Comparison of ENCODE assay signal across 1 cellular context in genomic region chr7:128408709-128409434, GRCh38.
A peak's percentile ranks its signal among the peaks of the same experiment; 100 is the strongest.
TF ChIP-seq lines count a peak whose summit lies in the region.

No MANE protein-coding gene starts in this region.

TF ChIP-seq in K562, 482 proteins besides CTCF, POLR2A, EP300 and RAD21 (continues in another document):
- TF ChIP-seq RFX1 (IDR thresholded peaks at IDR 0.05) = no peak
- TF ChIP-seq RUNX1 (IDR thresholded peaks at IDR 0.05; ENCODE audit: low read depth) = no peak
- no peak for TF ChIP-seq CC2D1A (IDR thresholded peaks at IDR 0.05)
- TF ChIP-seq BRF1 (IDR thresholded peaks at IDR 0.05; ENCODE audit: borderline replicate concordance, extremely low read depth, insufficient read length) = no peak
- TF ChIP-seq ETV6 (IDR thresholded peaks at IDR 0.05; ENCODE audit: borderline replicate concordance in 1 of 2, low read depth in 2 of 2, low read length in 1 of 2) = no peak
- TF ChIP-seq ETV6 (CRISPR knock-in tag; IDR thresholded peaks at IDR 0.05; ENCODE audit: borderline replicate concordance) = no peak
- no peak for TF ChIP-seq NELFE (IDR thresholded peaks at IDR 0.05; ENCODE audit: insufficient read depth, insufficient read length)
- TF ChIP-seq NR2F6 (CRISPR knock-in tag; IDR thresholded peaks at IDR 0.05) = no peak
- TF ChIP-seq, protein P1, sequence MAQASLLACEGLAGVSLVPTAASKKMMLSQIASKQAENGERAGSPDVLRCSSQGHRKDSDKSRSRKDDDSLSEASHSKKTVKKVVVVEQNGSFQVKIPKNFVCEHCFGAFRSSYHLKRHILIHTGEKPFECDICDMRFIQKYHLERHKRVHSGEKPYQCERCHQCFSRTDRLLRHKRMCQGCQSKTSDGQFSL (CRISPR knock-in tag; IDR thresholded peaks at IDR 0.05) = peak; percentile 76
- TF ChIP-seq, protein P1 (tag; IDR thresholded peaks at IDR 0.05) = no peak
- no peak for TF ChIP-seq ZNF668 (CRISPR knock-in tag; IDR thresholded peaks at IDR 0.05)
- TF ChIP-seq PCBP2 (IDR thresholded peaks at IDR 0.05; ENCODE audit: low read depth, low read length, poor library complexity, severe bottlenecking) = no peak
- TF ChIP-seq CBX5 (IDR thresholded peaks at IDR 0.05; ENCODE audit: borderline replicate concordance, low read depth) = no peak
- TF ChIP-seq PPARD (CRISPR knock-in tag; IDR thresholded peaks at IDR 0.05) = no peak
- TF ChIP-seq STAT6 (CRISPR knock-in tag; IDR thresholded peaks at IDR 0.05) = no peak
- TF ChIP-seq, protein P2, sequence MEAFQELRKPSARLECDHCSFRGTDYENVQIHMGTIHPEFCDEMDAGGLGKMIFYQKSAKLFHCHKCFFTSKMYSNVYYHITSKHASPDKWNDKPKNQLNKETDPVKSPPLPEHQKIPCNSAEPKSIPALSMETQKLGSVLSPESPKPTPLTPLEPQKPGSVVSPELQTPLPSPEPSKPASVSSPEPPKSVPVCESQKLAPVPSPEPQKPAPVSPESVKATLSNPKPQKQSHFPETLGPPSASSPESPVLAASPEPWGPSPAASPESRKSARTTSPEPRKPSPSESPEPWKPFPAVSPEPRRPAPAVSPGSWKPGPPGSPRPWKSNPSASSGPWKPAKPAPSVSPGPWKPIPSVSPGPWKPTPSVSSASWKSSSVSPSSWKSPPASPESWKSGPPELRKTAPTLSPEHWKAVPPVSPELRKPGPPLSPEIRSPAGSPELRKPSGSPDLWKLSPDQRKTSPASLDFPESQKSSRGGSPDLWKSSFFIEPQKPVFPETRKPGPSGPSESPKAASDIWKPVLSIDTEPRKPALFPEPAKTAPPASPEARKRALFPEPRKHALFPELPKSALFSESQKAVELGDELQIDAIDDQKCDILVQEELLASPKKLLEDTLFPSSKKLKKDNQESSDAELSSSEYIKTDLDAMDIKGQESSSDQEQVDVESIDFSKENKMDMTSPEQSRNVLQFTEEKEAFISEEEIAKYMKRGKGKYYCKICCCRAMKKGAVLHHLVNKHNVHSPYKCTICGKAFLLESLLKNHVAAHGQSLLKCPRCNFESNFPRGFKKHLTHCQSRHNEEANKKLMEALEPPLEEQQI (IDR thresholded peaks at IDR 0.05) = no peak
- TF ChIP-seq OTX1 (CRISPR knock-in tag; IDR thresholded peaks at IDR 0.05) = no peak
- no peak for TF ChIP-seq ZSCAN29 (IDR thresholded peaks at IDR 0.05)
- no peak for TF ChIP-seq ELF1 (tag; IDR thresholded peaks at IDR 0.05)
- TF ChIP-seq PREB (CRISPR knock-in tag; IDR thresholded peaks at IDR 0.05) = 0 out of 2 replicates have a peak, but pooled peaks have one; percentile 77
- no peak for TF ChIP-seq TRIM28 (IDR thresholded peaks at IDR 0.05)
- TF ChIP-seq ZNF695 (CRISPR knock-in tag; IDR thresholded peaks at IDR 0.05) = no peak
- TF ChIP-seq, protein P3, sequence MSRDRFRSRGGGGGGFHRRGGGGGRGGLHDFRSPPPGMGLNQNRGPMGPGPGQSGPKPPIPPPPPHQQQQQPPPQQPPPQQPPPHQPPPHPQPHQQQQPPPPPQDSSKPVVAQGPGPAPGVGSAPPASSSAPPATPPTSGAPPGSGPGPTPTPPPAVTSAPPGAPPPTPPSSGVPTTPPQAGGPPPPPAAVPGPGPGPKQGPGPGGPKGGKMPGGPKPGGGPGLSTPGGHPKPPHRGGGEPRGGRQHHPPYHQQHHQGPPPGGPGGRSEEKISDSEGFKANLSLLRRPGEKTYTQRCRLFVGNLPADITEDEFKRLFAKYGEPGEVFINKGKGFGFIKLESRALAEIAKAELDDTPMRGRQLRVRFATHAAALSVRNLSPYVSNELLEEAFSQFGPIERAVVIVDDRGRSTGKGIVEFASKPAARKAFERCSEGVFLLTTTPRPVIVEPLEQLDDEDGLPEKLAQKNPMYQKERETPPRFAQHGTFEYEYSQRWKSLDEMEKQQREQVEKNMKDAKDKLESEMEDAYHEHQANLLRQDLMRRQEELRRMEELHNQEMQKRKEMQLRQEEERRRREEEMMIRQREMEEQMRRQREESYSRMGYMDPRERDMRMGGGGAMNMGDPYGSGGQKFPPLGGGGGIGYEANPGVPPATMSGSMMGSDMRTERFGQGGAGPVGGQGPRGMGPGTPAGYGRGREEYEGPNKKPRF (IDR thresholded peaks at IDR 0.05; ENCODE audit: low read depth, low read length) = no peak
- no peak for TF ChIP-seq EHMT2 (IDR thresholded peaks at IDR 0.05)
- TF ChIP-seq, protein P4, sequence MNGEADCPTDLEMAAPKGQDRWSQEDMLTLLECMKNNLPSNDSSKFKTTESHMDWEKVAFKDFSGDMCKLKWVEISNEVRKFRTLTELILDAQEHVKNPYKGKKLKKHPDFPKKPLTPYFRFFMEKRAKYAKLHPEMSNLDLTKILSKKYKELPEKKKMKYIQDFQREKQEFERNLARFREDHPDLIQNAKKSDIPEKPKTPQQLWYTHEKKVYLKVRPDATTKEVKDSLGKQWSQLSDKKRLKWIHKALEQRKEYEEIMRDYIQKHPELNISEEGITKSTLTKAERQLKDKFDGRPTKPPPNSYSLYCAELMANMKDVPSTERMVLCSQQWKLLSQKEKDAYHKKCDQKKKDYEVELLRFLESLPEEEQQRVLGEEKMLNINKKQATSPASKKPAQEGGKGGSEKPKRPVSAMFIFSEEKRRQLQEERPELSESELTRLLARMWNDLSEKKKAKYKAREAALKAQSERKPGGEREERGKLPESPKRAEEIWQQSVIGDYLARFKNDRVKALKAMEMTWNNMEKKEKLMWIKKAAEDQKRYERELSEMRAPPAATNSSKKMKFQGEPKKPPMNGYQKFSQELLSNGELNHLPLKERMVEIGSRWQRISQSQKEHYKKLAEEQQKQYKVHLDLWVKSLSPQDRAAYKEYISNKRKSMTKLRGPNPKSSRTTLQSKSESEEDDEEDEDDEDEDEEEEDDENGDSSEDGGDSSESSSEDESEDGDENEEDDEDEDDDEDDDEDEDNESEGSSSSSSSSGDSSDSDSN (IDR thresholded peaks at IDR 0.05; ENCODE audit: borderline replicate concordance in 1 of 2, low read depth in 2 of 2, low read length in 2 of 2) = 0 out of 4 replicates have a peak, but pooled peaks of 1 of the 2 experiments have one; percentile 12
- TF ChIP-seq HIVEP1 (CRISPR knock-in tag; IDR thresholded peaks at IDR 0.05) = no peak
- TF ChIP-seq ZNF23 (CRISPR knock-in tag; IDR thresholded peaks at IDR 0.05) = no peak
- no peak for TF ChIP-seq SREBF1 (IDR thresholded peaks at IDR 0.05; ENCODE audit: borderline replicate concordance, low read depth, low read length)
- no peak for TF ChIP-seq SPI1 (IDR thresholded peaks at IDR 0.05; ENCODE audit: borderline replicate concordance, low read depth, low read length)
- TF ChIP-seq, protein P5, sequence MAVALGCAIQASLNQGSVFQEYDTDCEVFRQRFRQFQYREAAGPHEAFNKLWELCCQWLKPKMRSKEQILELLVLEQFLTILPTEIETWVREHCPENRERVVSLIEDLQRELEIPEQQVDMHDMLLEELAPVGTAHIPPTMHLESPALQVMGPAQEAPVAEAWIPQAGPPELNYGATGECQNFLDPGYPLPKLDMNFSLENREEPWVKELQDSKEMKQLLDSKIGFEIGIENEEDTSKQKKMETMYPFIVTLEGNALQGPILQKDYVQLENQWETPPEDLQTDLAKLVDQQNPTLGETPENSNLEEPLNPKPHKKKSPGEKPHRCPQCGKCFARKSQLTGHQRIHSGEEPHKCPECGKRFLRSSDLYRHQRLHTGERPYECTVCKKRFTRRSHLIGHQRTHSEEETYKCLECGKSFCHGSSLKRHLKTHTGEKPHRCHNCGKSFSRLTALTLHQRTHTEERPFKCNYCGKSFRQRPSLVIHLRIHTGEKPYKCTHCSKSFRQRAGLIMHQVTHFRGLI (CRISPR knock-in tag; IDR thresholded peaks at IDR 0.05) = no peak
- no peak for TF ChIP-seq ZNF41 (CRISPR knock-in tag; conservative IDR thresholded peaks at IDR 0.05)
- no peak for TF ChIP-seq FOXK2 (conservative IDR thresholded peaks at IDR 0.05 in 1 of 2, IDR thresholded peaks at IDR 0.05 in 1 of 2; ENCODE audit: low read depth in 2 of 2)
- no peak for TF ChIP-seq PTTG1 (tag; IDR thresholded peaks at IDR 0.05; ENCODE audit: low read depth)
- TF ChIP-seq MTA3 (IDR thresholded peaks at IDR 0.05; ENCODE audit: borderline replicate concordance) = no peak
- peak; percentile 15 for TF ChIP-seq HNRNPLL (IDR thresholded peaks at IDR 0.05; ENCODE audit: low read depth, low read length, poor library complexity, severe bottlenecking)
- TF ChIP-seq MLX (CRISPR knock-in tag; conservative IDR thresholded peaks at IDR 0.05) = 0 out of 4 replicates have a peak, but pooled peaks of 1 of the 2 experiments have one; percentile 4
- TF ChIP-seq EGR1 (conservative IDR thresholded peaks at IDR 0.05) = no peak
- no peak for TF ChIP-seq ZNF224 (CRISPR knock-in tag; IDR thresholded peaks at IDR 0.05)
- TF ChIP-seq POLR2G (IDR thresholded peaks at IDR 0.05; ENCODE audit: low read depth, low read length) = no peak
- TF ChIP-seq FOSL1 (tag; conservative IDR thresholded peaks at IDR 0.05) = no peak
- TF ChIP-seq ZC3H4 (CRISPR knock-in tag; IDR thresholded peaks at IDR 0.05; ENCODE audit: borderline replicate concordance) = no peak
- TF ChIP-seq CEBPB (tag; IDR thresholded peaks at IDR 0.05) = no peak
- no peak; the same call in 1 of the 2 replicates for TF ChIP-seq SMARCE1 (IDR thresholded peaks at IDR 0.05)
- peak; percentile 59; the same call in 1 of the 2 replicates for TF ChIP-seq MIER1 (IDR thresholded peaks at IDR 0.05; ENCODE audit: low read depth)
- TF ChIP-seq SOX6 (IDR thresholded peaks at IDR 0.05) = no peak
- TF ChIP-seq E2F3 (CRISPR knock-in tag; IDR thresholded peaks at IDR 0.05) = no peak
- TF ChIP-seq ZHX1 (conservative IDR thresholded peaks at IDR 0.05; ENCODE audit: low read length) = no peak
- TF ChIP-seq RBM15 (IDR thresholded peaks at IDR 0.05; ENCODE audit: insufficient read depth, low read length) = no peak
- TF ChIP-seq PRMT5 (CRISPR knock-in tag; IDR thresholded peaks at IDR 0.05) = no peak
